Comparison of ENCODE assay signal across 20 cellular contexts in the genomic region with DNA sequence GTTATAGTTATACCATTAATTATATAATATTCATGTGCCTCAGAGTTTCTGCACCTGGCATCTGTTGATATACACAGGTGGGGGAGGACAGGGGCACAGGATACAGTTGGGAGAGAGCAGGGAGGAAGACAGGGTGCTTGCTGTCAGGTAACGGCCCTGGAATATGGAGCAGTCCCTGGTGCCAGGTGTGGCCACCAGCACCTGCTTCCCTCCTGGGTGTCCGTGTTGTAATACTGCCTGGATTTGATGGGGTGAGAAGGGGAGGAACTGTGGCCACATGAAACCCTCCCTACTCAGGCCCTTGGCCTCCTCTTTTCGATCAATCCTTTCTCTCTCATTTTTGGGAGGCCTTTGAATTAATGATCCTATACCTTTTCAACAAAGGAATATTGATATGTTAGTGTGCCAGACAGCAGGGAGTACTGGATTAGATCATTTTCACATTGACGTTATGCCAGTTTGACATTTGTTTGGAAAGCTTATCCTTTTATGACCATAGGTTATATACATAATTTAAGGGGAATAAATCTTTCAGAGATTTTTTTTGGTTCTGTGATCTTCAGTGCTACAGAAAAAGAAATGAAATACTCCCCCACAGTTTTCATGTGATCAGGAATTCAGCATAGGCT.
DNase-seq lines count a peak whose midpoint lies in the region; ATAC-seq and TF ChIP-seq lines count a peak whose summit lies in the region.
"Had no signal": no experiment of that assay in that cellular context is flagged by ENCODE, and none has a peak within 500 bp of the region (broad histone marks: within the 10 kb centered on the region; RNA-seq: fewer than 3 reads in every experiment).

No MANE protein-coding gene starts in this region.

- no peaks in the 10 kb centered on the region for H3K27me3 ChIP-seq in psoas muscle (ENCODE audit: insufficient read depth in 3 of 3, low read length in 2 of 3)
- H3K27me3 ChIP-seq: cardiac muscle cell had no signal

- WGBS in psoas muscle, 3 donors = 40 to 61% (median 50%) methylated on average over 4 of the region's 4 CpGs

- no peaks in the 10 kb centered on the region for H3K4me1 Mint-ChIP-seq in activated naive CD8-positive, alpha-beta T cell treated with anti-CD3 and anti-CD28 coated beads, Interleukin-2, amount 50 U/mL, for 24 hours
- H3K4me1 Mint-ChIP-seq in activated CD8-positive, alpha-beta memory T cell treated with anti-CD3 and anti-CD28 coated beads, Interleukin-2, amount 10 ng/mL, durations not matched to agents 7 days and 5 days = no peaks in the 10 kb centered on the region
- H3K4me1 Mint-ChIP-seq: naive thymus-derived CD8-positive, alpha-beta T cell; stimulated activated effector memory CD8-positive, alpha-beta T cell treated with anti-CD3 and anti-CD28 coated beads, Interleukin-12 subunit alpha, Interleukin-12 subunit beta, amount 100 ng/mL, for 72 hours; T-helper 17 cell had no signal

- CTCF ChIA-PET in HEK293T (lab: Yijun Ruan, JAX) = no interaction called here
- CTCF ChIA-PET in activated CD8-positive, alpha-beta memory T cell treated with anti-CD3 and anti-CD28 coated beads, Interleukin-2, amount 10 ng/mL, durations not matched to agents 7 days and 5 days (lab: Charles Lee) = no interaction called here

- H3K4me3 ChIP-seq in psoas muscle = no peak overlapping the region
- H3K4me3 ChIP-seq: cardiac muscle cell, prostate gland, spleen, thoracic aorta had no signal

- peaks cover 0 to 29% of the 10 kb centered on the region in 2 donors for H3K36me3 ChIP-seq in psoas muscle (ENCODE audit: insufficient read depth in 1 of 2, low read depth in 1 of 2)
- H3K36me3 ChIP-seq: prostate gland, thoracic aorta had no signal

- intact Hi-C loops in psoas muscle (cut with DNase I) = no loop called here

- POLR2A ChIA-PET in HEK293T (lab: Yijun Ruan, JAX) = no interaction called here

- H3K36me3 Mint-ChIP-seq in activated naive CD8-positive, alpha-beta T cell treated with anti-CD3 and anti-CD28 coated beads, Interleukin-2, amount 50 U/mL, for 24 hours (ENCODE audit: low read depth) = no peaks in the 10 kb centered on the region
- H3K36me3 Mint-ChIP-seq in activated CD8-positive, alpha-beta memory T cell treated with anti-CD3 and anti-CD28 coated beads, Interleukin-2, amount 10 ng/mL, durations not matched to agents 7 days and 5 days = no peaks in the 10 kb centered on the region
- H3K36me3 Mint-ChIP-seq: naive thymus-derived CD8-positive, alpha-beta T cell; stimulated activated effector memory CD8-positive, alpha-beta T cell treated with anti-CD3 and anti-CD28 coated beads, Interleukin-12 subunit alpha, Interleukin-12 subunit beta, amount 100 ng/mL, for 72 hours had no signal

- peaks cover 15% of the 10 kb centered on the region for H3K27me3 Mint-ChIP-seq in activated naive CD8-positive, alpha-beta T cell treated with anti-CD3 and anti-CD28 coated beads, Interleukin-2, amount 50 U/mL, for 24 hours
- H3K27me3 Mint-ChIP-seq in activated CD8-positive, alpha-beta memory T cell treated with anti-CD3 and anti-CD28 coated beads, Interleukin-2, amount 10 ng/mL, durations not matched to agents 7 days and 5 days = peaks cover 40% of the 10 kb centered on the region

- ATAC-seq in psoas muscle = peak in 3 of 4 donors; percentile 22 to 41 (median 27)
- ATAC-seq in activated naive CD8-positive, alpha-beta T cell treated with anti-CD3 and anti-CD28 coated beads, Interleukin-2, amount 50 U/mL, for 24 hours = no peak
- ATAC-seq in activated CD8-positive, alpha-beta memory T cell treated with anti-CD3 and anti-CD28 coated beads, Interleukin-2, amount 10 ng/mL, durations not matched to agents 7 days and 5 days = no peak
- ATAC-seq: naive thymus-derived CD8-positive, alpha-beta T cell; Right ventricle myocardium inferior; stimulated activated effector memory CD8-positive, alpha-beta T cell treated with anti-CD3 and anti-CD28 coated beads, Interleukin-12 subunit alpha, Interleukin-12 subunit beta, amount 100 ng/mL, for 72 hours; T-helper 17 cell had no signal

- TF ChIP-seq CTCF in psoas muscle (IDR thresholded peaks at IDR 0.05) = no peak

- DNase-seq in HEK293T (ENCODE audit: extremely low spot score) = no peak
- peak; percentile 77 for DNase-seq in NCI-H2081 treated with DMSO at 0.1 percent for 48 hours (lab: John Stamatoyannopoulos, UW)
- DNase-seq in RPMI8226 = peak; percentile 82
- no peak for DNase-seq in psoas muscle
- no peak for DNase-seq in activated naive CD8-positive, alpha-beta T cell treated with anti-CD3 and anti-CD28 coated beads, Interleukin-2, amount 50 U/mL, for 24 hours
- DNase-seq in activated CD8-positive, alpha-beta memory T cell treated with anti-CD3 and anti-CD28 coated beads, Interleukin-2, amount 10 ng/mL, durations not matched to agents 7 days and 5 days = no peak
- no peak for DNase-seq in germinal center (ENCODE audit: low spot score)
- no peak for DNase-seq in GM19240 (ENCODE audit: insufficient read length, low spot score)
- DNase-seq: head of caudate nucleus; KBM-7; naive thymus-derived CD8-positive, alpha-beta T cell; NCI-H1436; spleen; T-helper 17 cell had no signal

- no peak overlapping the region for H3K27ac Mint-ChIP-seq in activated naive CD8-positive, alpha-beta T cell treated with anti-CD3 and anti-CD28 coated beads, Interleukin-2, amount 50 U/mL, for 24 hours
- H3K27ac Mint-ChIP-seq in activated CD8-positive, alpha-beta memory T cell treated with anti-CD3 and anti-CD28 coated beads, Interleukin-2, amount 10 ng/mL, durations not matched to agents 7 days and 5 days = no peak overlapping the region
- H3K27ac Mint-ChIP-seq: naive thymus-derived CD8-positive, alpha-beta T cell; stimulated activated effector memory CD8-positive, alpha-beta T cell treated with anti-CD3 and anti-CD28 coated beads, Interleukin-12 subunit alpha, Interleukin-12 subunit beta, amount 100 ng/mL, for 72 hours; T-helper 17 cell had no signal

- no peak overlapping the region for H3K4me3 Mint-ChIP-seq in activated naive CD8-positive, alpha-beta T cell treated with anti-CD3 and anti-CD28 coated beads, Interleukin-2, amount 50 U/mL, for 24 hours
- H3K4me3 Mint-ChIP-seq in activated CD8-positive, alpha-beta memory T cell treated with anti-CD3 and anti-CD28 coated beads, Interleukin-2, amount 10 ng/mL, durations not matched to agents 7 days and 5 days = no peak overlapping the region
- H3K4me3 Mint-ChIP-seq: naive thymus-derived CD8-positive, alpha-beta T cell; stimulated activated effector memory CD8-positive, alpha-beta T cell treated with anti-CD3 and anti-CD28 coated beads, Interleukin-12 subunit alpha, Interleukin-12 subunit beta, amount 100 ng/mL, for 72 hours; T-helper 17 cell had no signal

- H3K9me3 Mint-ChIP-seq in activated naive CD8-positive, alpha-beta T cell treated with anti-CD3 and anti-CD28 coated beads, Interleukin-2, amount 50 U/mL, for 24 hours = no peaks in the 10 kb centered on the region
- H3K9me3 Mint-ChIP-seq in activated CD8-positive, alpha-beta memory T cell treated with anti-CD3 and anti-CD28 coated beads, Interleukin-2, amount 10 ng/mL, durations not matched to agents 7 days and 5 days (ENCODE audit: low read depth) = no peaks in the 10 kb centered on the region
- H3K9me3 Mint-ChIP-seq: naive thymus-derived CD8-positive, alpha-beta T cell; stimulated activated effector memory CD8-positive, alpha-beta T cell treated with anti-CD3 and anti-CD28 coated beads, Interleukin-12 subunit alpha, Interleukin-12 subunit beta, amount 100 ng/mL, for 72 hours had no signal

- H3K4me1 ChIP-seq in psoas muscle = peaks cover 83% of the 10 kb centered on the region
- H3K4me1 ChIP-seq: prostate gland, spleen had no signal

- H3K27ac ChIP-seq in psoas muscle = peak overlapping the region; percentile 59
- H3K27ac ChIP-seq: cardiac muscle cell, HL-60, spleen, thoracic aorta had no signal

- H3K9me3 ChIP-seq in psoas muscle = no peaks in the 10 kb centered on the region
- H3K9me3 ChIP-seq: prostate gland, spleen, thoracic aorta had no signal

TF ChIP-seq in HEK293T, 16 proteins besides CTCF, POLR2A, EP300 and RAD21:
- TF ChIP-seq CTBP1 (IDR thresholded peaks at IDR 0.05; ENCODE audit: borderline replicate concordance) = peak; percentile 14; the same call in 1 of the 2 replicates
- TF ChIP-seq, protein P1, sequence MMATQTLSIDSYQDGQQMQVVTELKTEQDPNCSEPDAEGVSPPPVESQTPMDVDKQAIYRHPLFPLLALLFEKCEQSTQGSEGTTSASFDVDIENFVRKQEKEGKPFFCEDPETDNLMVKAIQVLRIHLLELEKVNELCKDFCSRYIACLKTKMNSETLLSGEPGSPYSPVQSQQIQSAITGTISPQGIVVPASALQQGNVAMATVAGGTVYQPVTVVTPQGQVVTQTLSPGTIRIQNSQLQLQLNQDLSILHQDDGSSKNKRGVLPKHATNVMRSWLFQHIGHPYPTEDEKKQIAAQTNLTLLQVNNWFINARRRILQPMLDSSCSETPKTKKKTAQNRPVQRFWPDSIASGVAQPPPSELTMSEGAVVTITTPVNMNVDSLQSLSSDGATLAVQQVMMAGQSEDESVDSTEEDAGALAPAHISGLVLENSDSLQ (IDR thresholded peaks at IDR 0.05) = peak; percentile 77
- no peak for TF ChIP-seq SP1 (IDR thresholded peaks at IDR 0.05)

Comparison
In these comparisons a context has a peak if more than half of its experiments do, and no peak if none do; other contexts are left out.
1. DNase-seq: peak in NCI-H2081 treated with DMSO at 0.1 percent for 48 hours (single experiment) and RPMI8226 (single experiment); none in HEK293T (single experiment), psoas muscle (0 of 2), activated naive CD8-positive, alpha-beta T cell treated with anti-CD3 and anti-CD28 coated beads, Interleukin-2, amount 50 U/mL, for 24 hours (single experiment), activated CD8-positive, alpha-beta memory T cell treated with anti-CD3 and anti-CD28 coated beads, Interleukin-2, amount 10 ng/mL, durations not matched to agents 7 days and 5 days (single experiment), germinal center (single experiment) and GM19240 (single experiment).
2. ATAC-seq: peak in psoas muscle (3 of 4); none in activated naive CD8-positive, alpha-beta T cell treated with anti-CD3 and anti-CD28 coated beads, Interleukin-2, amount 50 U/mL, for 24 hours (single experiment) and activated CD8-positive, alpha-beta memory T cell treated with anti-CD3 and anti-CD28 coated beads, Interleukin-2, amount 10 ng/mL, durations not matched to agents 7 days and 5 days (single experiment).